Comparison of ENCODE assay signal across 9 cellular contexts in genomic region chr2:42095923-42096408, GRCh38. TPM values are rescaled to one million over a fixed set of nuclear protein-coding genes. Genes with fewer than 3 reads are reported as not detected.
DNase-seq lines count a peak whose midpoint lies in the region; ATAC-seq and TF ChIP-seq lines count a peak whose summit lies in the region.
"Had no signal": no experiment of that assay in that cellular context is flagged by ENCODE, and none has a peak within 500 bp of the region (broad histone marks: within the 10 kb centered on the region; RNA-seq: fewer than 3 reads in every experiment).

No MANE protein-coding gene starts in this region.

- H3K27me3 ChIP-seq in Loucy (ENCODE audit: insufficient read depth, low read length, poor library complexity, severe bottlenecking): no peaks in the 10 kb centered on the region
- H3K27me3 ChIP-seq in ovary: no peaks in the 10 kb centered on the region

- peaks cover 7% of the 10 kb centered on the region for H3K36me3 Mint-ChIP-seq in activated T-helper 1 cell treated with anti-CD3 and anti-CD28 coated beads, Interleukin-12 subunit alpha, Interleukin-12 subunit beta, Interleukin-2, Interleukin-4 antibody, amounts not matched to agents 30 ng/mL and 10 ng/mL and 1 ng/mL, durations not matched to agents 14 hours and 24 hours and 36 hours (ENCODE audit: low read depth)

- no peak overlapping the region for H3K4me2 ChIP-seq in Loucy (ENCODE audit: low read depth, low read length, poor library complexity, severe bottlenecking)

- TF ChIP-seq EP300 in ovary (IDR thresholded peaks at IDR 0.05): no peak

- no peak overlapping the region for H3K27ac ChIP-seq in RWPE1
- H3K27ac ChIP-seq in ovary: no peak overlapping the region

- H4K20me1 ChIP-seq in Loucy (ENCODE audit: insufficient read depth, low read length, poor library complexity, severe bottlenecking): no peaks in the 10 kb centered on the region

- H3K36me3 ChIP-seq in Loucy (ENCODE audit: insufficient read depth, low read length) (no peaks in the 10 kb centered on the region), ovary (no peaks in the 10 kb centered on the region)

- no peaks in the 10 kb centered on the region for H3K9me3 ChIP-seq in Loucy (ENCODE audit: insufficient read depth, low read depth, low read length)
- no peaks in the 10 kb centered on the region for H3K9me3 ChIP-seq in ovary

- no peak overlapping the region for H3K9ac ChIP-seq in Loucy (ENCODE audit: low read depth, low read length, poor library complexity, severe bottlenecking)

- DNase-seq in ELR (ENCODE audit: low read depth) (peak; percentile 82), RWPE1 (ENCODE audit: low spot score) (peak; percentile 52), fibroblast of villous mesenchyme (ENCODE audit: low read depth) (peak; percentile 86), ovary (peak; percentile 65 to 85 (median 82)), ureter (ENCODE audit: low spot score) (peak; percentile 79)
- peak; percentile 46 for DNase-seq in activated T-helper 1 cell treated with anti-CD3 and anti-CD28 coated beads, Interleukin-12 subunit alpha, Interleukin-12 subunit beta, Interleukin-2, Interleukin-4 antibody, amounts not matched to agents 30 ng/mL and 10 ng/mL and 1 ng/mL, durations not matched to agents 14 hours and 24 hours and 36 hours (ENCODE audit: low spot score)

- H3K9me2 ChIP-seq in Loucy (replicated peaks; ENCODE audit: low read depth, low read length): no peaks in the 10 kb centered on the region

- WGBS in ovary, 3 donors: 30 to 40% (median 40%) methylated on average over 2 of the region's 2 CpGs

- CTCF ChIA-PET in RWPE1 (lab: Yijun Ruan, JAX): interaction anchor here (0.6 to 1.1 kb wide), 7 partner anchors 29 to 242 kb away, joined by 3 to 4 read pairs (median 3); no protein-coding TSS in a partner anchor

- no peaks in the 10 kb centered on the region for H3K79me2 ChIP-seq in Loucy (ENCODE audit: insufficient read depth, low read length)

- no peak for ATAC-seq in GM21619 (IDR thresholded peaks at IDR 0.05; ENCODE audit: unreplicated experiment)

- H3K27me3 Mint-ChIP-seq in activated T-helper 1 cell treated with anti-CD3 and anti-CD28 coated beads, Interleukin-12 subunit alpha, Interleukin-12 subunit beta, Interleukin-2, Interleukin-4 antibody, amounts not matched to agents 30 ng/mL and 10 ng/mL and 1 ng/mL, durations not matched to agents 14 hours and 24 hours and 36 hours (ENCODE audit: insufficient read depth): peaks cover 18% of the 10 kb centered on the region
- H3K27me3 Mint-ChIP-seq: activated naive CD4-positive, alpha-beta T cell treated with anti-CD3 and anti-CD28 coated beads, Interleukin-2, amount 50 U/mL, for 24 hours had no signal

- H3K4me3 ChIP-seq in Loucy (ENCODE audit: low read length, poor library complexity, severe bottlenecking) (no peak overlapping the region), fibroblast of villous mesenchyme (ENCODE audit: low read depth, low read length) (no peak overlapping the region), ovary (no peak overlapping the region)

- peaks cover 13% of the 10 kb centered on the region for H3K9me3 Mint-ChIP-seq in activated T-helper 1 cell treated with anti-CD3 and anti-CD28 coated beads, Interleukin-12 subunit alpha, Interleukin-12 subunit beta, Interleukin-2, Interleukin-4 antibody, amounts not matched to agents 30 ng/mL and 10 ng/mL and 1 ng/mL, durations not matched to agents 14 hours and 24 hours and 36 hours

- H3K4me3 Mint-ChIP-seq in activated T-helper 1 cell treated with anti-CD3 and anti-CD28 coated beads, Interleukin-12 subunit alpha, Interleukin-12 subunit beta, Interleukin-2, Interleukin-4 antibody, amounts not matched to agents 30 ng/mL and 10 ng/mL and 1 ng/mL, durations not matched to agents 14 hours and 24 hours and 36 hours: no peak overlapping the region
- H3K4me3 Mint-ChIP-seq: activated naive CD4-positive, alpha-beta T cell treated with anti-CD3 and anti-CD28 coated beads, Interleukin-2, amount 50 U/mL, for 24 hours had no signal

- POLR2A ChIA-PET in RWPE1 (lab: Yijun Ruan, JAX; ENCODE audit: low non-redundant PET): no interaction called here

- H3K4me1 Mint-ChIP-seq in activated T-helper 1 cell treated with anti-CD3 and anti-CD28 coated beads, Interleukin-12 subunit alpha, Interleukin-12 subunit beta, Interleukin-2, Interleukin-4 antibody, amounts not matched to agents 30 ng/mL and 10 ng/mL and 1 ng/mL, durations not matched to agents 14 hours and 24 hours and 36 hours (ENCODE audit: low read depth): peaks cover 46% of the 10 kb centered on the region

- no peak for TF ChIP-seq POLR2A in ovary (IDR thresholded peaks at IDR 0.05)

- intact Hi-C loops in activated T-helper 1 cell treated with anti-CD3 and anti-CD28 coated beads, Interleukin-12 subunit alpha, Interleukin-12 subunit beta, Interleukin-2, Interleukin-4 antibody, amounts not matched to agents 30 ng/mL and 10 ng/mL and 1 ng/mL, durations not matched to agents 14 hours and 24 hours and 36 hours (cut with micrococcal nuclease): loop anchor here (1.0 to 10.0 kb wide), 6 partner anchors 73 to 569 kb away; partner anchors contain the start of genes EML4 and KCNG3
- intact Hi-C loops in ovary (cut with DNase I): loop anchor here (1.0 to 10.0 kb wide), 8 partner anchors 99 to 399 kb away; partner anchors contain the start of genes COX7A2L (in 2 of the 4) and KCNG3 (in 1 of the 4)

- no peak overlapping the region for H2AFZ ChIP-seq in Loucy (ENCODE audit: low read length)

- H3K4me1 ChIP-seq in Loucy (ENCODE audit: insufficient read depth, low read length, poor library complexity, severe bottlenecking) (no peaks in the 10 kb centered on the region), ovary (ENCODE audit: insufficient read depth) (peaks cover 1% of the 10 kb centered on the region)

- no peaks in the 10 kb centered on the region for H3F3A ChIP-seq in Loucy (ENCODE audit: low read depth)

- no peak overlapping the region for H3K27ac Mint-ChIP-seq in activated T-helper 1 cell treated with anti-CD3 and anti-CD28 coated beads, Interleukin-12 subunit alpha, Interleukin-12 subunit beta, Interleukin-2, Interleukin-4 antibody, amounts not matched to agents 30 ng/mL and 10 ng/mL and 1 ng/mL, durations not matched to agents 14 hours and 24 hours and 36 hours
- H3K27ac Mint-ChIP-seq: activated naive CD4-positive, alpha-beta T cell treated with anti-CD3 and anti-CD28 coated beads, Interleukin-2, amount 50 U/mL, for 24 hours had no signal

- peak; percentile 95 for TF ChIP-seq CTCF in Loucy (conservative IDR thresholded peaks at IDR 0.05; ENCODE audit: low read length)
- TF ChIP-seq CTCF in RWPE1 (conservative IDR thresholded peaks at IDR 0.05; ENCODE audit: low read depth): peak; percentile 77
- peak; percentile 70 for TF ChIP-seq CTCF in fibroblast of villous mesenchyme (IDR thresholded peaks at IDR 0.05; ENCODE audit: insufficient read depth, low read depth, low read length)
- peak; percentile 55 to 96 (median 92) for TF ChIP-seq CTCF in ovary (IDR thresholded peaks at IDR 0.05)

RNA-seq across cellular contexts. Expression of gene PKDCC, which starts 48.1 kb away (rescaled TPM):
- total RNA-seq in activated T-helper 1 cell treated with anti-CD3 and anti-CD28 coated beads, Interleukin-12 subunit alpha, Interleukin-12 subunit beta, Interleukin-2, Interleukin-4 antibody, amounts not matched to agents 30 ng/mL and 10 ng/mL and 1 ng/mL, durations not matched to agents 14 hours and 24 hours and 36 hours: not detected in 2 replicates
- 8.2 and 31.2 TPM in 2 replicates for total RNA-seq in fibroblast of villous mesenchyme
- 100 to 1,000 TPM in 6 of 7 donors, 10 to 100 TPM in 1; 90.6 to 576 (median 272) TPM for total RNA-seq in ovary
- polyA plus RNA-seq in ovary: 100 to 1,000 TPM in 1 of 2 donors, 10 to 100 TPM in 1; 58.5 to 117 TPM
- total RNA-seq in ureter: 60.4 TPM
